In the genomic region with DNA sequence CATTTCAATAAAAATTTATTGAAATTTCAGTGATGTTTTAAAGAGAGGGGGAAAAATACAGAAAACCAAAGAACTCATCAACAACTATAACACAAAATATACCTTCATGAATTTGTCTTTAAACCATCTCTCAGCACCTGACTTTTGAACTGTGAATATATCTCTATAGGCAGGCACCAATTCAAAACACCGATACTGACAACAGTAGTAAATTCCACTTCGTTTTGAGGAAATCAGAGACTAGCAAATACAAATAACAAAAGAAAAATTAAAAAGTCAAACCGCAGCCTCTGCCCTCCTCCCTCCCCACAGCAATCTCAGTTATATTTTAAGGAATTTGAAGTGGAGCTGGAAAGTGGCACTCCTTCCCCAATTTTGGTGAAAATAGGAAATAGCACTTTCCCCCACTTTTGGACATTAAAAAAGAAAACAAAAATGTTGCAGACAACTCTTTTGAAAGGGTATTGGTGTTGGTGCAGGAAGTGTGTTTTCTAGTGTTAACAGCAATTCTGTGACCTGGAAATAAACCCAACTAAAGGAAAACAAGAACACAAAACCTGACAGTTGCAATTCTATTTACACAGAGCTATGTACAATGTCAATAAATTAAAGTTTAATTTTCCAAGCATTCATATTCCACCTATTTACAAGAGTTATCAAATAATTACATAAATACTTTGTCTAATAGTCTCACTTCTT, we compare ENCODE assay signal across 19 cellular contexts. TPM values are rescaled to one million over a fixed set of nuclear protein-coding genes. Genes with fewer than 3 reads are reported as not detected.
DNase-seq lines count a peak whose midpoint lies in the region; ATAC-seq and TF ChIP-seq lines count a peak whose summit lies in the region.
"Had no signal": no experiment of that assay in that cellular context is flagged by ENCODE, and none has a peak within 500 bp of the region (broad histone marks: within the 10 kb centered on the region; RNA-seq: fewer than 3 reads in every experiment).

No MANE protein-coding gene starts in this region.

- no peaks in the 10 kb centered on the region for H3K9me3 ChIP-seq in breast epithelium
- H3K9me3 ChIP-seq in uterus, result no peaks in the 10 kb centered on the region

- H3K27ac Mint-ChIP-seq in MCF 10A (ENCODE audit: low read depth, unreplicated experiment) (no peak overlapping the region), nephron progenitor cell (no peak overlapping the region)
- H3K27ac Mint-ChIP-seq: activated T-helper 2 cell treated with anti-CD3 and anti-CD28 coated beads, Interferon-gamma antibody, Interleukin-2, Interleukin-4, amounts not matched to agents 10 μg/mL and 5 μg/mL and 100 μg/mL, durations not matched to agents 14 hours and 24 hours and 36 hours; naive thymus-derived CD4-positive, alpha-beta T cell had no signal

- H3K36me3 Mint-ChIP-seq in MCF 10A (ENCODE audit: insufficient read depth, unreplicated experiment) (peaks cover 19% of the 10 kb centered on the region), nephron progenitor cell (ENCODE audit: low read depth) (peaks cover 26% of the 10 kb centered on the region)

- no peak for TF ChIP-seq CTCF in breast epithelium (IDR thresholded peaks at IDR 0.05)
- TF ChIP-seq CTCF in MCF 10A (IDR thresholded peaks at IDR 0.05; ENCODE audit: unreplicated experiment), result no peak
- TF ChIP-seq CTCF in nephron progenitor cell (IDR thresholded peaks at IDR 0.05), result no peak
- TF ChIP-seq CTCF in uterus (IDR thresholded peaks at IDR 0.05), result no peak

- CTCF ChIA-PET in MCF 10A (lab: Yijun Ruan, JAX), result interaction anchor here (0.6 to 1.0 kb wide), 5 partner anchors 49 to 1313 kb away, joined by 3 to 4 read pairs (median 3); no protein-coding TSS in a partner anchor

- H3K27me3 Mint-ChIP-seq in MCF 10A (ENCODE audit: insufficient read depth, unreplicated experiment) (no peaks in the 10 kb centered on the region), nephron progenitor cell (ENCODE audit: low read depth, poor library complexity) (peaks cover 72% of the 10 kb centered on the region)

- H3K4me3 ChIP-seq in breast epithelium, result peak overlapping the region in 2 of 3 donors; percentile 52 to 84
- peak overlapping the region in 1 of 2 donors; percentile 44 for H3K4me3 ChIP-seq in uterus

- H3K36me3 ChIP-seq in breast epithelium (no peaks in the 10 kb centered on the region), uterus (no peaks in the 10 kb centered on the region)

- H3K4me1 Mint-ChIP-seq in MCF 10A (ENCODE audit: insufficient read depth, unreplicated experiment), result peaks cover 7% of the 10 kb centered on the region
- H3K4me1 Mint-ChIP-seq in nephron progenitor cell, result peaks cover 86% of the 10 kb centered on the region

- H3K4me1 ChIP-seq in breast epithelium (peaks cover 0 to 13% of the 10 kb centered on the region in 2 donors), uterus (peaks cover 0 to 4% of the 10 kb centered on the region in 2 donors)

- DNase-seq in breast epithelium (ENCODE audit: low spot score in 2 of 2), result no peak
- no peak for DNase-seq in MCF 10A (ENCODE audit: unreplicated experiment)
- DNase-seq in epithelial cell of prostate (ENCODE audit: low read depth, low spot score), result no peak
- no peak for DNase-seq in nephron progenitor cell
- no peak for DNase-seq in uterus
- DNase-seq in NCI-H524 treated with DMSO at 0.1 percent for 48 hours (lab: John Stamatoyannopoulos, UW), result no peak
- DNase-seq in hippocampal formation (lab: John Stamatoyannopoulos, UW), result no peak
- DNase-seq: 8988T; anterior cingulate cortex; erythroblast; hypothalamus; kidney glomerular epithelial cell; naive thymus-derived CD4-positive, alpha-beta T cell; NCI-H2029 treated with DMSO at 0.1 percent for 48 hours; NCI-H69; right cardiac atrium; stimulated activated CD4-positive, alpha-beta T cell treated with anti-CD3 and anti-CD28 coated beads, Interleukin-2, amount 100 ng/mL, for 24 hours had no signal

- no peaks in the 10 kb centered on the region for H3K9me3 Mint-ChIP-seq in MCF 10A (ENCODE audit: unreplicated experiment)
- H3K9me3 Mint-ChIP-seq in nephron progenitor cell, result no peaks in the 10 kb centered on the region
- H3K9me3 Mint-ChIP-seq: activated T-helper 2 cell treated with anti-CD3 and anti-CD28 coated beads, Interferon-gamma antibody, Interleukin-2, Interleukin-4, amounts not matched to agents 10 μg/mL and 5 μg/mL and 100 μg/mL, durations not matched to agents 14 hours and 24 hours and 36 hours had no signal

- POLR2A ChIA-PET in MCF 10A (lab: Yijun Ruan, JAX), result interaction anchor here (0.6 to 2.7 kb wide), 4 partner anchors 11 to 1818 kb away, joined by 4 to 13 read pairs (median 4); partner anchors contain the start of gene TBX3

- ATAC-seq in GM19397 (IDR thresholded peaks at IDR 0.05; ENCODE audit: unreplicated experiment), result no peak
- ATAC-seq: naive thymus-derived CD4-positive, alpha-beta T cell; right cardiac atrium had no signal

- BruUV-seq in MCF 10A (replicated peaks; lab: Mats Ljungman, UMichigan), result no TSS peak

- peaks cover 0 to 5% of the 10 kb centered on the region in 2 donors for H3K27me3 ChIP-seq in breast epithelium
- peaks cover 0 to 5% of the 10 kb centered on the region in 2 donors for H3K27me3 ChIP-seq in uterus

- H3K27ac ChIP-seq in breast epithelium, result peak overlapping the region; percentile 85 to 97
- H3K27ac ChIP-seq in epithelial cell of prostate, result peak overlapping the region; percentile 96
- peak overlapping the region; percentile 97 to 98 for H3K27ac ChIP-seq in uterus

- TF ChIP-seq POLR2A in breast epithelium (IDR thresholded peaks at IDR 0.05) (no peak), uterus (IDR thresholded peaks at IDR 0.05) (no peak)

- no peak overlapping the region for H3K4me3 Mint-ChIP-seq in MCF 10A (ENCODE audit: unreplicated experiment)
- peak overlapping the region; percentile 72 for H3K4me3 Mint-ChIP-seq in nephron progenitor cell

- intact Hi-C loops in breast epithelium (cut with DNase I; ENCODE audit: low total_unique reads), result no loop called here
- intact Hi-C loops in MCF 10A (cut with micrococcal nuclease), result no loop called here
- intact Hi-C loops in uterus (cut with DNase I; ENCODE audit: low total_unique reads), result no loop called here

RNA-seq across cellular contexts. Expression of gene TBX3, which starts 13.6 kb away (rescaled TPM):
- 100 to 1,000 TPM in 1 of 3 donors, 10 to 100 TPM in 2; 21.3 to 115 (median 78.3) TPM for total RNA-seq in breast epithelium
- 6.6 and 8.0 TPM in 2 replicates for total RNA-seq in MCF 10A (2022)
- total RNA-seq in uterus, result 100 to 1,000 TPM in 1 of 4 donors, 10 to 100 TPM in 3; 11.0 to 120 (median 56.3) TPM
- total RNA-seq: activated T-helper 2 cell treated with anti-CD3 and anti-CD28 coated beads, Interferon-gamma antibody, Interleukin-2, Interleukin-4, amounts not matched to agents 10 μg/mL and 5 μg/mL and 100 μg/mL, durations not matched to agents 14 hours and 24 hours and 36 hours; naive thymus-derived CD4-positive, alpha-beta T cell had no signal
